ENCODE assay signal across 26 cellular contexts in the genomic region with DNA sequence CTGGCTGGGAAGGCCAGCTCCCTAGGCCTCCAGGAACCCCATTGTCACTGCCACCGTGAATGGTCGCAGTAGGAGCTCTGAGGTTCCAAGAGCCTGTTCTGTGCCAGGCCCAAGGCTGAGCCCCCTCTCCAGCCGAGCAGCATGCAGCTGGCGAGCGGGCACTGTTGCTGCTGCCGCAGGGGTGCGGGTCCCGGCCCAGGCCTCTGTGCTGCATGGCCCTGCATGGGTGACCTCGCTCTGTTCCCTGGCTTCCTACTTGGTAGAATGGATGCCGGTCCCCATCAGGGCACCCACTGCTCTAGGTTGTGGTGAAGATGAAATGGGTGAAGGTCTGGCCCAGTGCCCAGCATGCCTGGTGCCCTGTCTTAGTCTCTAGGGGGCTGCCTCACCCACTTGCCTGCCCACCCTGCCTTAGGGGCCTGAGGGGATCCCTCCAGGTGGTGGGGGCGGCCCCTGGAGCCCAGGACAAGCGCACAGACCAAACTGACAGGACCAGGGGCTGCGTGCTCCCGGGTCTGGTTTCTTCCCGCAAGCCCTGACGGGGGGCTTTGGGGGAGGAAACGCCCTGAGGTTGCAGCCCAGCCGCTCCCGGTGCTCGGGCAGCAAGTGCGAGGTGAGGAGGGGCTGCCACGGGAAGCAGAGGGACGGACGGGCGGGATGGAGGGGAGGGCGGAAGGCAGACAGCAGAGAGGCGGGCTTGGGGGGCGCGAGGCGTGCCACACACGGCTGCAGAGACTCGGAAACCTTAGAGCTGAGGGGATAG.
"Had no signal": no experiment of that assay in that cellular context is flagged by ENCODE, and none has a peak within 500 bp of the region (broad histone marks: within the 10 kb centered on the region; RNA-seq: fewer than 3 reads in every experiment).

No MANE protein-coding gene starts in this region.

- H3K27me3 Mint-ChIP-seq: activated B cell treated with CpG ODN at 0.5 μM for 24 hours; activated CD4-positive, alpha-beta T cell treated with anti-CD3 and anti-CD28 coated beads for 36 hours; activated naive CD8-positive, alpha-beta T cell treated with anti-CD3 and anti-CD28 coated beads, Interleukin-2, amount 10 ng/mL, durations not matched to agents 7 days and 5 days; activated T-cell treated with anti-CD3 and anti-CD28 coated beads, Interleukin-2, amount 50 U/mL, for 24 hours; T-helper 17 cell had no signal

- H3K27ac Mint-ChIP-seq: activated B cell treated with CpG ODN at 0.5 μM for 24 hours; activated CD4-positive, alpha-beta T cell treated with anti-CD3 and anti-CD28 coated beads for 36 hours; activated T-helper 2 cell treated with anti-CD3 and anti-CD28 coated beads, Interferon-gamma antibody, Interleukin-2, Interleukin-4, amounts not matched to agents 10 μg/mL and 5 μg/mL and 100 μg/mL, durations not matched to agents 14 hours and 24 hours and 36 hours; endodermal cell; nephron; T-helper 17 cell had no signal

- H3K4me3 Mint-ChIP-seq: activated B cell treated with CpG ODN at 0.5 μM for 24 hours; activated CD4-positive, alpha-beta T cell treated with anti-CD3 and anti-CD28 coated beads for 36 hours; activated naive CD8-positive, alpha-beta T cell treated with anti-CD3 and anti-CD28 coated beads, Interleukin-2, amount 10 ng/mL, durations not matched to agents 7 days and 5 days; activated T-cell treated with anti-CD3 and anti-CD28 coated beads, Interleukin-2, amount 50 U/mL, for 24 hours; endodermal cell; nephron; T-helper 17 cell had no signal

- H3K27ac ChIP-seq: esophagus squamous epithelium, gastrocnemius medialis, pancreas, psoas muscle, right atrium auricular region, upper lobe of right lung had no signal

- H3K9me3 ChIP-seq: esophagus squamous epithelium, gastrocnemius medialis, pancreas, psoas muscle, right atrium auricular region, upper lobe of right lung had no signal

- H3K4me1 ChIP-seq: gastrocnemius medialis, pancreas, psoas muscle, right atrium auricular region, upper lobe of right lung had no signal

- H3K4me3 ChIP-seq: esophagus squamous epithelium, gastrocnemius medialis, pancreas, psoas muscle, right atrium auricular region, upper lobe of right lung had no signal

- ATAC-seq: activated CD4-positive, alpha-beta T cell treated with anti-CD3 and anti-CD28 coated beads for 36 hours; gastrocnemius medialis; left colon; pancreas; psoas muscle; T-helper 17 cell; upper lobe of right lung had no signal

- DNase-seq: activated B cell treated with CpG ODN at 0.5 μM for 24 hours; activated CD4-positive, alpha-beta T cell treated with anti-CD3 and anti-CD28 coated beads for 36 hours; activated CD4-positive, alpha-beta T cell treated with anti-CD3 and anti-CD28 coated beads, Interleukin-2, amount 50 U/mL, for 4 hours; activated CD8-positive, alpha-beta memory T cell treated with anti-CD3 and anti-CD28 coated beads for 24 hours; activated CD8-positive, alpha-beta memory T cell treated with anti-CD3 and anti-CD28 coated beads, Interleukin-2, amount 50 U/mL, for 4 hours; activated naive CD4-positive, alpha-beta T cell; activated naive CD8-positive, alpha-beta T cell treated with anti-CD3 and anti-CD28 coated beads, Interleukin-2, amount 10 ng/mL, durations not matched to agents 7 days and 5 days; activated T-cell treated with anti-CD3 and anti-CD28 coated beads, Interleukin-2, amount 50 U/mL, for 24 hours; amniotic stem cell; cortex of kidney; endodermal cell; esophagus squamous epithelium; gastrocnemius medialis; islet precursor cell; left colon; mesenchymal stem cell; psoas muscle; stimulated activated CD4-positive, alpha-beta T cell treated with anti-CD3 and anti-CD28 coated beads, Interleukin-12 subunit alpha, Interleukin-12 subunit beta, amount 100 ng/mL, for 4 hours; stimulated activated CD4-positive, alpha-beta T cell treated with anti-CD3 and anti-CD28 coated beads, Interleukin-1b, Interleukin-23, amount 100 ng/mL, for 48 hours; stimulated activated naive CD4-positive, alpha-beta T cell; T-helper 17 cell; upper lobe of right lung had no signal

- H3K4me1 Mint-ChIP-seq: endodermal cell, nephron had no signal

- H3K27me3 ChIP-seq: esophagus squamous epithelium, gastrocnemius medialis, pancreas, right atrium auricular region, upper lobe of right lung had no signal

- H3K9me3 Mint-ChIP-seq: activated B cell treated with CpG ODN at 0.5 μM for 24 hours; activated naive CD8-positive, alpha-beta T cell treated with anti-CD3 and anti-CD28 coated beads, Interleukin-2, amount 10 ng/mL, durations not matched to agents 7 days and 5 days; activated T-cell treated with anti-CD3 and anti-CD28 coated beads, Interleukin-2, amount 50 U/mL, for 24 hours; activated T-helper 2 cell treated with anti-CD3 and anti-CD28 coated beads, Interferon-gamma antibody, Interleukin-2, Interleukin-4, amounts not matched to agents 10 μg/mL and 5 μg/mL and 100 μg/mL, durations not matched to agents 14 hours and 24 hours and 36 hours; endodermal cell; nephron had no signal
